In the genomic region with DNA sequence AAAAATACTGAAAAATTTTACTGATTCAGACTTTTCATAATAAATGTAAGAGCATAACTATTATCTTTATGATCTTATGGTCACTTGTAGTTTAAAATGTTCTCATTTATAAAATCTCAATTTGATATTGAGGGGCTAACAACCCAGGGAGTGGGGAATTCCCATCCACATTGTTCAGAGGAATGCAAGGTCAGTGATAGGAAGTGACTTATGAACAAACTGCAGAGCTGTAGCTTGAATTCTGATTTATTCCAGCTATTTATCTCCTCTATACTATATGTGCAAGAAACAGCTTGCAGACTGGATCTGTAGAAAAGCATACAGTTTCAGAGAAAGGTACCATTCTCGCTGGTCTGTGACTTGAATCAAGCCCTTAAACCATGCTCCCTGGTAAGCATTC, we compare ENCODE assay signal across 17 cellular contexts.
"Had no signal": no experiment of that assay in that cellular context is flagged by ENCODE, and none has a peak within 500 bp of the region (broad histone marks: within the 10 kb centered on the region; RNA-seq: fewer than 3 reads in every experiment).

No MANE protein-coding gene starts in this region.

- H3K4me3 Mint-ChIP-seq: activated naive CD8-positive, alpha-beta T cell treated with anti-CD3 and anti-CD28 coated beads, Interleukin-2, amount 50 U/mL, for 24 hours; neural crest cell; stimulated activated effector memory CD8-positive, alpha-beta T cell treated with anti-CD3 and anti-CD28 coated beads, Interleukin-12 subunit alpha, Interleukin-12 subunit beta, amount 100 ng/mL, for 72 hours; T-helper 2 cell treated with Interferon-gamma antibody and Interleukin-4, amounts not matched to agents 5 μg/mL and 100 μg/mL, for 36 hours had no signal

- ATAC-seq: activated naive CD8-positive, alpha-beta T cell treated with anti-CD3 and anti-CD28 coated beads, Interleukin-2, amount 50 U/mL, for 24 hours; left ventricle myocardium superior; stimulated activated effector memory CD8-positive, alpha-beta T cell treated with anti-CD3 and anti-CD28 coated beads, Interleukin-12 subunit alpha, Interleukin-12 subunit beta, amount 100 ng/mL, for 72 hours had no signal

- H3K36me3 ChIP-seq: esophagus squamous epithelium, pancreas, thyroid gland, vagina had no signal

- H3K9me3 Mint-ChIP-seq: activated naive CD8-positive, alpha-beta T cell treated with anti-CD3 and anti-CD28 coated beads, Interleukin-2, amount 50 U/mL, for 24 hours; neural crest cell; stimulated activated effector memory CD8-positive, alpha-beta T cell treated with anti-CD3 and anti-CD28 coated beads, Interleukin-12 subunit alpha, Interleukin-12 subunit beta, amount 100 ng/mL, for 72 hours had no signal

- H3K27me3 ChIP-seq: esophagus squamous epithelium, pancreas, thyroid gland, vagina had no signal

- H3K27me3 Mint-ChIP-seq: activated naive CD8-positive, alpha-beta T cell treated with anti-CD3 and anti-CD28 coated beads, Interleukin-2, amount 50 U/mL, for 24 hours had no signal

- DNase-seq: activated CD4-positive, alpha-beta T cell treated with anti-CD3 and anti-CD28 coated beads, Interleukin-2, amount 50 U/mL, for 4 hours; activated CD4-positive, CD25-positive, alpha-beta regulatory T cell treated with anti-CD3 and anti-CD28 coated beads, Interleukin-2, amount 50 U/mL, for 72 hours; activated naive CD4-positive, alpha-beta T cell treated with Interleukin-2 at 50 U/mL for 16 hours; activated naive CD8-positive, alpha-beta T cell treated with anti-CD3 and anti-CD28 coated beads, Interleukin-2, amount 50 U/mL, for 24 hours; activated T-cell treated with anti-CD3 and anti-CD28 coated beads for 4 hours; aorta; esophagus squamous epithelium; hypothalamus; left ventricle myocardium superior; pancreas; stimulated activated CD4-positive, alpha-beta T cell treated with anti-CD3 and anti-CD28 coated beads, Interleukin-12 subunit alpha, Interleukin-12 subunit beta, amount 100 ng/mL, for 4 hours; stimulated activated CD4-positive, alpha-beta T cell treated with anti-CD3 and anti-CD28 coated beads, Interleukin-2, amount 100 ng/mL, for 24 hours; thyroid gland had no signal

- H3K27ac Mint-ChIP-seq: activated naive CD8-positive, alpha-beta T cell treated with anti-CD3 and anti-CD28 coated beads, Interleukin-2, amount 50 U/mL, for 24 hours; stimulated activated effector memory CD8-positive, alpha-beta T cell treated with anti-CD3 and anti-CD28 coated beads, Interleukin-12 subunit alpha, Interleukin-12 subunit beta, amount 100 ng/mL, for 72 hours; T-helper 2 cell treated with Interferon-gamma antibody and Interleukin-4, amounts not matched to agents 5 μg/mL and 100 μg/mL, for 36 hours had no signal

- H3K27ac ChIP-seq: pancreas had no signal

- H3K4me3 ChIP-seq: esophagus squamous epithelium, pancreas, thyroid gland, vagina had no signal

- H3K9me3 ChIP-seq: esophagus squamous epithelium, pancreas, thyroid gland, vagina had no signal

- H3K4me1 Mint-ChIP-seq: activated naive CD8-positive, alpha-beta T cell treated with anti-CD3 and anti-CD28 coated beads, Interleukin-2, amount 50 U/mL, for 24 hours had no signal
